13 cellular contexts compared by ENCODE assay signal in the genomic region with DNA sequence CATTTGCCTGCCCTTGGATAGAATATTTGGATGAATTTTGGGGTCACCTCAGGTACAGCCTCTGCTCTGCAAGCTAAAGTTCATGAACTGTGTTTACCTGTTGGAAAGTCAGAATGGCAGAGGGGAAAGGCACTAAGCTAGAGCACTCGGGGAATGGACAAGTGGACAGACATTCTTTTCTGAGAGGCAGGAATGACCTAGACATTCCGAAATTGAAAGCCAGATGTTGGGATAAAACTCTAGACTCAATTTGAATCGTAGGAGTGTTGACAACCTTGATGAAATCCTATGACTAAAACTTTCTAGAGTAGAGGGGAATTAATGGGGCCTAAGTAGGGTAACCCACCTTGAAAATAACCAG. TPM values are rescaled to one million over a fixed set of nuclear protein-coding genes. Genes with fewer than 3 reads are reported as not detected.
DNase-seq lines count a peak whose midpoint lies in the region; ATAC-seq and TF ChIP-seq lines count a peak whose summit lies in the region.
"Had no signal": no experiment of that assay in that cellular context is flagged by ENCODE, and none has a peak within 500 bp of the region (broad histone marks: within the 10 kb centered on the region; RNA-seq: fewer than 3 reads in every experiment).

No MANE protein-coding gene starts in this region.

- no peak overlapping the region for H3K4me3 Mint-ChIP-seq in neural crest cell
- H3K4me3 Mint-ChIP-seq in type B pancreatic cell: peak overlapping the region; percentile 80

- peak; percentile 37 for DNase-seq in fibroblast of pulmonary artery (ENCODE audit: low read depth)
- no peak for DNase-seq in neural crest cell (ENCODE audit: low read depth, low spot score)
- DNase-seq in type B pancreatic cell (ENCODE audit: extremely low spot score, unreplicated experiment): no peak
- no peak for DNase-seq in RPMI8226
- no peak for DNase-seq in cerebellar nuclear complex (lab: John Stamatoyannopoulos, UW)
- DNase-seq: activated T-cell treated with anti-CD3 and anti-CD28 coated beads, Interleukin-2, amount 50 U/mL, for 1 hour; Karpas-422; NCI-H2171 treated with DMSO at 0.1 percent for 48 hours had no signal

- peak overlapping the region; percentile 92 for H3K27ac Mint-ChIP-seq in neural crest cell (ENCODE audit: unreplicated experiment)
- peak overlapping the region; percentile 96 for H3K27ac Mint-ChIP-seq in type B pancreatic cell

- ATAC-seq in SK-N-SH treated with all-trans-retinoic acid at 6 μM for 48 hours (peak; percentile 63), GM18520 (IDR thresholded peaks at IDR 0.05; ENCODE audit: unreplicated experiment) (no peak)

- peaks cover 9% of the 10 kb centered on the region for H3K36me3 Mint-ChIP-seq in neural crest cell (ENCODE audit: low read depth)
- no peaks in the 10 kb centered on the region for H3K36me3 Mint-ChIP-seq in type B pancreatic cell

- no peak overlapping the region for H3K4me3 ChIP-seq in fibroblast of pulmonary artery (replicated peaks; ENCODE audit: low read depth, low read length)
- H3K4me3 ChIP-seq: HAP-1 had no signal

- H3K9me3 Mint-ChIP-seq in neural crest cell (peaks cover 13% of the 10 kb centered on the region), type B pancreatic cell (no peaks in the 10 kb centered on the region)

- TF ChIP-seq CTCF in fibroblast of pulmonary artery (IDR thresholded peaks at IDR 0.05; ENCODE audit: low read length, missing control alignments) (no peak), neural crest cell (conservative IDR thresholded peaks at IDR 0.05) (no peak), type B pancreatic cell (conservative IDR thresholded peaks at IDR 0.05) (no peak)

- H3K4me1 Mint-ChIP-seq in neural crest cell (peaks cover 45% of the 10 kb centered on the region), type B pancreatic cell (ENCODE audit: unreplicated experiment) (peaks cover 27% of the 10 kb centered on the region)

- H3K27me3 Mint-ChIP-seq in neural crest cell (ENCODE audit: low read depth): no peaks in the 10 kb centered on the region
- H3K27me3 Mint-ChIP-seq in type B pancreatic cell: no peaks in the 10 kb centered on the region

TF ChIP-seq in SK-N-SH treated with all-trans-retinoic acid at 6 μM for 48 hours, 23 proteins besides CTCF, POLR2A, EP300 and RAD21:
- TF ChIP-seq, protein P1, sequence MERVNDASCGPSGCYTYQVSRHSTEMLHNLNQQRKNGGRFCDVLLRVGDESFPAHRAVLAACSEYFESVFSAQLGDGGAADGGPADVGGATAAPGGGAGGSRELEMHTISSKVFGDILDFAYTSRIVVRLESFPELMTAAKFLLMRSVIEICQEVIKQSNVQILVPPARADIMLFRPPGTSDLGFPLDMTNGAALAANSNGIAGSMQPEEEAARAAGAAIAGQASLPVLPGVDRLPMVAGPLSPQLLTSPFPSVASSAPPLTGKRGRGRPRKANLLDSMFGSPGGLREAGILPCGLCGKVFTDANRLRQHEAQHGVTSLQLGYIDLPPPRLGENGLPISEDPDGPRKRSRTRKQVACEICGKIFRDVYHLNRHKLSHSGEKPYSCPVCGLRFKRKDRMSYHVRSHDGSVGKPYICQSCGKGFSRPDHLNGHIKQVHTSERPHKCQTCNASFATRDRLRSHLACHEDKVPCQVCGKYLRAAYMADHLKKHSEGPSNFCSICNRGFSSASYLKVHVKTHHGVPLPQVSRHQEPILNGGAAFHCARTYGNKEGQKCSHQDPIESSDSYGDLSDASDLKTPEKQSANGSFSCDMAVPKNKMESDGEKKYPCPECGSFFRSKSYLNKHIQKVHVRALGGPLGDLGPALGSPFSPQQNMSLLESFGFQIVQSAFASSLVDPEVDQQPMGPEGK (CRISPR knock-in tag; IDR thresholded peaks at IDR 0.05; ENCODE audit: borderline replicate concordance): no peak
- TF ChIP-seq SNAI2 (CRISPR knock-in tag; IDR thresholded peaks at IDR 0.05): no peak
- TF ChIP-seq, protein P2, sequence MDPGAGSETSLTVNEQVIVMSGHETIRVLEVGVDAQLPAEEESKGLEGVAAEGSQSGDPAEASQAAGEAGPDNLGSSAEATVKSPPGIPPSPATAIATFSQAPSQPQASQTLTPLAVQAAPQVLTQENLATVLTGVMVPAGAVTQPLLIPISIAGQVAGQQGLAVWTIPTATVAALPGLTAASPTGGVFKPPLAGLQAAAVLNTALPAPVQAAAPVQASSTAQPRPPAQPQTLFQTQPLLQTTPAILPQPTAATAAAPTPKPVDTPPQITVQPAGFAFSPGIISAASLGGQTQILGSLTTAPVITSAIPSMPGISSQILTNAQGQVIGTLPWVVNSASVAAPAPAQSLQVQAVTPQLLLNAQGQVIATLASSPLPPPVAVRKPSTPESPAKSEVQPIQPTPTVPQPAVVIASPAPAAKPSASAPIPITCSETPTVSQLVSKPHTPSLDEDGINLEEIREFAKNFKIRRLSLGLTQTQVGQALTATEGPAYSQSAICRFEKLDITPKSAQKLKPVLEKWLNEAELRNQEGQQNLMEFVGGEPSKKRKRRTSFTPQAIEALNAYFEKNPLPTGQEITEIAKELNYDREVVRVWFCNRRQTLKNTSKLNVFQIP (CRISPR knock-in tag; IDR thresholded peaks at IDR 0.05; ENCODE audit: borderline replicate concordance, low read depth): no peak
- TF ChIP-seq, protein P3, sequence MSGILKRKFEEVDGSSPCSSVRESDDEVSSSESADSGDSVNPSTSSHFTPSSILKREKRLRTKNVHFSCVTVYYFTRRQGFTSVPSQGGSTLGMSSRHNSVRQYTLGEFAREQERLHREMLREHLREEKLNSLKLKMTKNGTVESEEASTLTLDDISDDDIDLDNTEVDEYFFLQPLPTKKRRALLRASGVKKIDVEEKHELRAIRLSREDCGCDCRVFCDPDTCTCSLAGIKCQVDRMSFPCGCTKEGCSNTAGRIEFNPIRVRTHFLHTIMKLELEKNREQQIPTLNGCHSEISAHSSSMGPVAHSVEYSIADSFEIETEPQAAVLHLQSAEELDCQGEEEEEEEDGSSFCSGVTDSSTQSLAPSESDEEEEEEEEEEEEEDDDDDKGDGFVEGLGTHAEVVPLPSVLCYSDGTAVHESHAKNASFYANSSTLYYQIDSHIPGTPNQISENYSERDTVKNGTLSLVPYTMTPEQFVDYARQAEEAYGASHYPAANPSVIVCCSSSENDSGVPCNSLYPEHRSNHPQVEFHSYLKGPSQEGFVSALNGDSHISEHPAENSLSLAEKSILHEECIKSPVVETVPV (CRISPR knock-in tag; IDR thresholded peaks at IDR 0.05): no peak
- TF ChIP-seq GLIS3 (CRISPR knock-in tag; IDR thresholded peaks at IDR 0.05): no peak
- no peak for TF ChIP-seq TOX (CRISPR knock-in tag; IDR thresholded peaks at IDR 0.05; ENCODE audit: borderline replicate concordance)
- TF ChIP-seq, protein P4, sequence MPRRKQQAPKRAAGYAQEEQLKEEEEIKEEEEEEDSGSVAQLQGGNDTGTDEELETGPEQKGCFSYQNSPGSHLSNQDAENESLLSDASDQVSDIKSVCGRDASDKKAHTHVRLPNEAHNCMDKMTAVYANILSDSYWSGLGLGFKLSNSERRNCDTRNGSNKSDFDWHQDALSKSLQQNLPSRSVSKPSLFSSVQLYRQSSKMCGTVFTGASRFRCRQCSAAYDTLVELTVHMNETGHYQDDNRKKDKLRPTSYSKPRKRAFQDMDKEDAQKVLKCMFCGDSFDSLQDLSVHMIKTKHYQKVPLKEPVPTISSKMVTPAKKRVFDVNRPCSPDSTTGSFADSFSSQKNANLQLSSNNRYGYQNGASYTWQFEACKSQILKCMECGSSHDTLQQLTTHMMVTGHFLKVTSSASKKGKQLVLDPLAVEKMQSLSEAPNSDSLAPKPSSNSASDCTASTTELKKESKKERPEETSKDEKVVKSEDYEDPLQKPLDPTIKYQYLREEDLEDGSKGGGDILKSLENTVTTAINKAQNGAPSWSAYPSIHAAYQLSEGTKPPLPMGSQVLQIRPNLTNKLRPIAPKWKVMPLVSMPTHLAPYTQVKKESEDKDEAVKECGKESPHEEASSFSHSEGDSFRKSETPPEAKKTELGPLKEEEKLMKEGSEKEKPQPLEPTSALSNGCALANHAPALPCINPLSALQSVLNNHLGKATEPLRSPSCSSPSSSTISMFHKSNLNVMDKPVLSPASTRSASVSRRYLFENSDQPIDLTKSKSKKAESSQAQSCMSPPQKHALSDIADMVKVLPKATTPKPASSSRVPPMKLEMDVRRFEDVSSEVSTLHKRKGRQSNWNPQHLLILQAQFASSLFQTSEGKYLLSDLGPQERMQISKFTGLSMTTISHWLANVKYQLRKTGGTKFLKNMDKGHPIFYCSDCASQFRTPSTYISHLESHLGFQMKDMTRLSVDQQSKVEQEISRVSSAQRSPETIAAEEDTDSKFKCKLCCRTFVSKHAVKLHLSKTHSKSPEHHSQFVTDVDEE (CRISPR knock-in tag; IDR thresholded peaks at IDR 0.05): no peak
- TF ChIP-seq, protein P5, sequence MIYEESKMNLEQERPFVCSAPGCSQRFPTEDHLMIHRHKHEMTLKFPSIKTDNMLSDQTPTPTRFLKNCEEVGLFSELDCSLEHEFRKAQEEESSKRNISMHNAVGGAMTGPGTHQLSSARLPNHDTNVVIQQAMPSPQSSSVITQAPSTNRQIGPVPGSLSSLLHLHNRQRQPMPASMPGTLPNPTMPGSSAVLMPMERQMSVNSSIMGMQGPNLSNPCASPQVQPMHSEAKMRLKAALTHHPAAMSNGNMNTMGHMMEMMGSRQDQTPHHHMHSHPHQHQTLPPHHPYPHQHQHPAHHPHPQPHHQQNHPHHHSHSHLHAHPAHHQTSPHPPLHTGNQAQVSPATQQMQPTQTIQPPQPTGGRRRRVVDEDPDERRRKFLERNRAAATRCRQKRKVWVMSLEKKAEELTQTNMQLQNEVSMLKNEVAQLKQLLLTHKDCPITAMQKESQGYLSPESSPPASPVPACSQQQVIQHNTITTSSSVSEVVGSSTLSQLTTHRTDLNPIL (CRISPR knock-in tag; IDR thresholded peaks at IDR 0.05; ENCODE audit: low read depth): no peak
- no peak for TF ChIP-seq ISL1 (CRISPR knock-in tag; IDR thresholded peaks at IDR 0.05)
- TF ChIP-seq ZNF565 (CRISPR knock-in tag; conservative IDR thresholded peaks at IDR 0.05; ENCODE audit: low read depth): no peak
- TF ChIP-seq RARB (CRISPR knock-in tag; IDR thresholded peaks at IDR 0.05): no peak
- no peak for TF ChIP-seq CSDC2 (CRISPR knock-in tag; IDR thresholded peaks at IDR 0.05)
- no peak for TF ChIP-seq ARNTL (CRISPR knock-in tag; IDR thresholded peaks at IDR 0.05; ENCODE audit: borderline replicate concordance, low read depth)
- TF ChIP-seq BACH2 (CRISPR knock-in tag; IDR thresholded peaks at IDR 0.05; ENCODE audit: borderline replicate concordance): no peak
- TF ChIP-seq ZNF70 (CRISPR knock-in tag; IDR thresholded peaks at IDR 0.05): no peak
- no peak for TF ChIP-seq ZNF8 (CRISPR knock-in tag; IDR thresholded peaks at IDR 0.05)
- TF ChIP-seq TCF4 (CRISPR knock-in tag; IDR thresholded peaks at IDR 0.05; ENCODE audit: borderline replicate concordance): no peak
- TF ChIP-seq ZFP30 (CRISPR knock-in tag; IDR thresholded peaks at IDR 0.05): no peak

RNA-seq across cellular contexts. Expression of a gene that starts 56.1 kb away (rescaled TPM):
- total RNA-seq in neural crest cell (not detected in 2 replicates), type B pancreatic cell (ENCODE audit: low replicate concordance) (not detected in 2 replicates)
- total RNA-seq: bronchial epithelial cell, posterior vena cava had no signal
